Comparison of ENCODE assay signal across 18 cellular contexts in genomic region chr1:56156937-56157336, GRCh38.
"Had no signal": no experiment of that assay in that cellular context is flagged by ENCODE, and none has a peak within 500 bp of the region (broad histone marks: within the 10 kb centered on the region; RNA-seq: fewer than 3 reads in every experiment).

No MANE protein-coding gene starts in this region.

- H3K4me2 ChIP-seq: hepatocyte, neural progenitor cell had no signal

- H3K9me3 ChIP-seq: left lung, upper lobe of right lung had no signal

- H3K4me3 ChIP-seq: hepatocyte, left lung, lung, neural progenitor cell, upper lobe of right lung had no signal

- H2AFZ ChIP-seq: hepatocyte, neural progenitor cell had no signal

- H3K27ac ChIP-seq: hepatocyte, left lung, neural progenitor cell, upper lobe of right lung, VCaP had no signal

- DNase-seq: activated CD4-positive, CD25-positive, alpha-beta regulatory T cell treated with anti-CD3 and anti-CD28 coated beads, Interleukin-2, amount 50 U/mL, for 72 hours; activated gamma-delta T cell treated with Interleukin-2 at 50 U/mL for 16 hours; anterior cingulate cortex; effector memory CD8-positive, alpha-beta T cell; glutamatergic neuron; left lung; naive thymus-derived CD4-positive, alpha-beta T cell; stimulated activated CD4-positive, alpha-beta T cell treated with anti-CD3 and anti-CD28 coated beads, Interleukin-2, amount 100 ng/mL, for 48 hours; stimulated activated CD8-positive, alpha-beta memory T cell treated with anti-CD3 and anti-CD28 coated beads, Interleukin-4, amount 100 ng/mL, for 48 hours; stimulated activated naive B cell treated with anti-CD40 and anti-IgM and Interleukin-4, amounts not matched to agents 10 μg/mL and 1 μg/mL and 100 μg/mL, for 72 hours; upper lobe of right lung had no signal

- H3K27me3 ChIP-seq: hepatocyte, left lung, neural progenitor cell, upper lobe of right lung had no signal

- FAIRE-seq: endothelial cell of umbilical vein, frontal cortex had no signal

- H3K4me1 ChIP-seq: left lung, upper lobe of right lung had no signal

- H3K79me2 ChIP-seq: hepatocyte had no signal

- H3K9ac ChIP-seq: neural progenitor cell had no signal

- ATAC-seq: effector memory CD8-positive, alpha-beta T cell; esophagus mucosa; left lung; naive thymus-derived CD4-positive, alpha-beta T cell; upper lobe of right lung had no signal

- H3K36me3 ChIP-seq: left lung, neural progenitor cell, upper lobe of right lung had no signal
